In genomic region chr15:90167121-90167520, GRCh38 we compare ENCODE assay signal across 19 cellular contexts. TPM values are rescaled to one million over a fixed set of nuclear protein-coding genes. Genes with fewer than 3 reads are reported as not detected.
A peak's percentile ranks its signal among the peaks of the same experiment; 100 is the strongest.
DNase-seq lines count a peak whose midpoint lies in the region; ATAC-seq, FAIRE-seq and TF ChIP-seq lines count a peak whose summit lies in the region.
"Had no signal": no experiment of that assay in that cellular context is flagged by ENCODE, and none has a peak within 500 bp of the region (broad histone marks: within the 10 kb centered on the region; RNA-seq: fewer than 3 reads in every experiment).

No MANE protein-coding gene starts in this region.

- no peaks in the 10 kb centered on the region for H3K36me3 Mint-ChIP-seq in activated T-helper 17 cell treated with anti-CD3 and anti-CD28 coated beads, Interleukin-2, amount 50 U/mL, for 72 hours (ENCODE audit: low read depth)
- no peaks in the 10 kb centered on the region for H3K36me3 Mint-ChIP-seq in activated naive CD4-positive, alpha-beta T cell treated with anti-CD3 and anti-CD28 coated beads for 36 hours (ENCODE audit: low read depth)
- H3K36me3 Mint-ChIP-seq: CD8-positive, alpha-beta memory T cell had no signal

- H3K27me3 ChIP-seq in HepG2 (ENCODE audit: control insufficient read depth in 1 of 2, insufficient read depth in 2 of 2, low read length in 2 of 2) = no peaks in the 10 kb centered on the region
- no peaks in the 10 kb centered on the region for H3K27me3 ChIP-seq in right lobe of liver
- H3K27me3 ChIP-seq in foreskin keratinocyte = no peaks in the 10 kb centered on the region
- H3K27me3 ChIP-seq in hepatocyte = no peaks in the 10 kb centered on the region
- H3K27me3 ChIP-seq: Peyer's patch had no signal

- BruUV-seq in HepG2 (replicated peaks; lab: Mats Ljungman, UMichigan) = no TSS peak

- 94% methylated on average over 4 of the region's 4 CpGs for WGBS in HepG2 (ENCODE audit: low lambda C conversion rate)
- 100% methylated on average over 3 of the region's 4 CpGs for WGBS in right lobe of liver (ENCODE audit: insufficient coverage, low coverage, low lambda C conversion rate, missing lambda C conversion rate)
- WGBS in hepatocyte (ENCODE audit: low lambda C conversion rate, missing lambda C conversion rate) = over 99% methylated on average over 4 of the region's 4 CpGs

- no peak overlapping the region for H3K4me2 ChIP-seq in HepG2 (ENCODE audit: low read depth, low read length)
- no peak overlapping the region for H3K4me2 ChIP-seq in hepatocyte

- no peak for TF ChIP-seq POLR2A in HepG2 (IDR thresholded peaks at IDR 0.05; ENCODE audit: insufficient read depth in 1 of 2, low read depth in 2 of 2, low read length in 2 of 2)
- no peak for TF ChIP-seq POLR2A in right lobe of liver (IDR thresholded peaks at IDR 0.05)

- TF ChIP-seq CTCF in HepG2 (CRISPR knock-in tag; IDR thresholded peaks at IDR 0.05) = no peak
- no peak for TF ChIP-seq CTCF in right lobe of liver (IDR thresholded peaks at IDR 0.05)
- no peak for TF ChIP-seq CTCF in foreskin keratinocyte (conservative IDR thresholded peaks at IDR 0.05)
- TF ChIP-seq CTCF in GM10266 (IDR thresholded peaks at IDR 0.05; ENCODE audit: control insufficient read depth, insufficient read depth, low read depth, missing control alignments) = no peak
- TF ChIP-seq CTCF in hepatocyte (IDR thresholded peaks at IDR 0.05; ENCODE audit: poor library complexity) = no peak

- H3K4me1 ChIP-seq in HepG2 (ENCODE audit: insufficient read depth, low read length) (peaks cover 54% of the 10 kb centered on the region), right lobe of liver (peaks cover 0 to 14% (median 0%) of the 10 kb centered on the region in 4 donors), foreskin keratinocyte (peaks cover 27% of the 10 kb centered on the region), hepatocyte (ENCODE audit: insufficient read depth) (peaks cover 5% of the 10 kb centered on the region)

- TF ChIP-seq EP300 in HepG2 (IDR thresholded peaks at IDR 0.05; ENCODE audit: low read depth in 2 of 2, low read length in 2 of 2) = no peak
- no peak for TF ChIP-seq EP300 in HepG2 (CRISPR knock-in tag; IDR thresholded peaks at IDR 0.05; ENCODE audit: borderline replicate concordance)

- CTCF ChIA-PET in HepG2 (lab: Yijun Ruan, JAX; ENCODE audit: low intra/inter-chr PET ratio, low total read pairs) = interaction anchor here (1.0 kb wide), 1 partner anchor 48 kb away, joined by 3 read pairs; no protein-coding TSS in a partner anchor
- CTCF ChIA-PET in activated naive CD4-positive, alpha-beta T cell treated with anti-CD3 and anti-CD28 coated beads for 36 hours (lab: Charles Lee) = interaction anchor here (1.0 kb wide), 1 partner anchor 48 kb away, joined by 5 read pairs; no protein-coding TSS in a partner anchor

- no peaks in the 10 kb centered on the region for H3K9me3 Mint-ChIP-seq in activated T-helper 17 cell treated with anti-CD3 and anti-CD28 coated beads, Interleukin-2, amount 50 U/mL, for 72 hours
- no peaks in the 10 kb centered on the region for H3K9me3 Mint-ChIP-seq in activated naive CD4-positive, alpha-beta T cell treated with anti-CD3 and anti-CD28 coated beads for 36 hours
- H3K9me3 Mint-ChIP-seq: CD8-positive, alpha-beta memory T cell had no signal

- FAIRE-seq in HepG2 (lab: Jason Lieb, UNC) = no peak

- no peaks in the 10 kb centered on the region for H3K27me3 Mint-ChIP-seq in activated T-helper 17 cell treated with anti-CD3 and anti-CD28 coated beads, Interleukin-2, amount 50 U/mL, for 72 hours
- no peaks in the 10 kb centered on the region for H3K27me3 Mint-ChIP-seq in activated naive CD4-positive, alpha-beta T cell treated with anti-CD3 and anti-CD28 coated beads for 36 hours (ENCODE audit: low read depth)

- H2AFZ ChIP-seq in HepG2 (ENCODE audit: low read length) (no peak overlapping the region), hepatocyte (no peak overlapping the region)

- H3K27ac Mint-ChIP-seq in activated T-helper 17 cell treated with anti-CD3 and anti-CD28 coated beads, Interleukin-2, amount 50 U/mL, for 72 hours = peak overlapping the region; percentile 46
- H3K27ac Mint-ChIP-seq in activated naive CD4-positive, alpha-beta T cell treated with anti-CD3 and anti-CD28 coated beads for 36 hours = no peak overlapping the region

- TF ChIP-seq RAD21 in HepG2 (CRISPR knock-in tag; IDR thresholded peaks at IDR 0.05) = no peak

- no peak overlapping the region for H3K4me3 ChIP-seq in HepG2 (replicated peaks in 1 of 3; ENCODE audit: insufficient read depth in 1 of 3, low read depth in 2 of 3, low read length in 3 of 3)
- H3K4me3 ChIP-seq in right lobe of liver = no peak overlapping the region
- H3K4me3 ChIP-seq in hepatocyte = no peak overlapping the region
- H3K4me3 ChIP-seq: Peyer's patch had no signal

- intact Hi-C loops in HepG2 (cut with micrococcal nuclease; ENCODE audit: unreplicated experiment) = no loop called here
- intact Hi-C loops in right lobe of liver (cut with DNase I) = loop anchor here (10.0 kb wide), 1 partner anchor 48 kb away; no protein-coding TSS in a partner anchor
- intact Hi-C loops in activated naive CD4-positive, alpha-beta T cell treated with anti-CD3 and anti-CD28 coated beads for 36 hours (cut with micrococcal nuclease) = no loop called here

- DNase-seq in HepG2 (ENCODE audit: low spot score) (no peak), right lobe of liver (no peak), foreskin keratinocyte (no peak), SHP77 treated with DMSO at 0.1 percent for 48 hours (lab: John Stamatoyannopoulos, UW) (no peak), GM10266 (ENCODE audit: extremely low spot score) (no peak), hepatocyte (ENCODE audit: low spot score) (no peak)
- no peak for DNase-seq in activated naive CD4-positive, alpha-beta T cell treated with anti-CD3 and anti-CD28 coated beads for 36 hours
- DNase-seq: CD8-positive, alpha-beta memory T cell; GDM1; KBM-7; NCI-H1092 treated with DMSO at 0.1 percent for 48 hours; NCI-H1436 treated with DMSO at 0.1 percent for 48 hours; NCI-H2029; NCI-H2227 treated with DMSO at 0.1 percent for 48 hours; NCI-H510A treated with DMSO at 0.1 percent for 48 hours; NCI-H748 treated with DMSO at 0.1 percent for 48 hours; Peyer's patch had no signal

- H3K79me2 ChIP-seq in HepG2 (ENCODE audit: insufficient read depth, low read length) = no peaks in the 10 kb centered on the region
- H3K79me2 ChIP-seq in hepatocyte = no peaks in the 10 kb centered on the region

- H3K9me3 ChIP-seq in HepG2 (ENCODE audit: low read length) (no peaks in the 10 kb centered on the region), right lobe of liver (no peaks in the 10 kb centered on the region), hepatocyte (ENCODE audit: low read depth) (no peaks in the 10 kb centered on the region)
- H3K9me3 ChIP-seq: Peyer's patch had no signal

- H3K4me1 Mint-ChIP-seq in activated T-helper 17 cell treated with anti-CD3 and anti-CD28 coated beads, Interleukin-2, amount 50 U/mL, for 72 hours = peaks cover 19% of the 10 kb centered on the region
- H3K4me1 Mint-ChIP-seq in activated naive CD4-positive, alpha-beta T cell treated with anti-CD3 and anti-CD28 coated beads for 36 hours (ENCODE audit: low read depth) = peaks cover 8% of the 10 kb centered on the region

- POLR2A ChIA-PET in HepG2 (lab: Yijun Ruan, JAX) = interaction anchor here (1.4 kb wide), 1 partner anchor 66 kb away, joined by 3 read pairs; no protein-coding TSS in a partner anchor

- no peak overlapping the region for H3K4me3 Mint-ChIP-seq in activated T-helper 17 cell treated with anti-CD3 and anti-CD28 coated beads, Interleukin-2, amount 50 U/mL, for 72 hours
- H3K4me3 Mint-ChIP-seq in activated naive CD4-positive, alpha-beta T cell treated with anti-CD3 and anti-CD28 coated beads for 36 hours = no peak overlapping the region
- H3K4me3 Mint-ChIP-seq: CD8-positive, alpha-beta memory T cell had no signal

- ATAC-seq in HepG2 = no peak
- ATAC-seq in right lobe of liver = no peak
- no peak for ATAC-seq in activated T-helper 17 cell treated with anti-CD3 and anti-CD28 coated beads, Interleukin-2, amount 50 U/mL, for 72 hours (replicated peaks)
- ATAC-seq in foreskin keratinocyte = no peak
- ATAC-seq: Right ventricle myocardium inferior had no signal

- H4K20me1 ChIP-seq in HepG2 (ENCODE audit: insufficient read depth, low read length) = no peaks in the 10 kb centered on the region
- no peaks in the 10 kb centered on the region for H4K20me1 ChIP-seq in hepatocyte (ENCODE audit: insufficient read depth, poor library complexity, severe bottlenecking)

- H3K36me3 ChIP-seq in HepG2 (replicated peaks in 1 of 2; ENCODE audit: control insufficient read depth in 1 of 2, insufficient read depth in 2 of 2, low read length in 2 of 2) (no peaks in the 10 kb centered on the region), right lobe of liver (no peaks in the 10 kb centered on the region), hepatocyte (replicated peaks; ENCODE audit: insufficient read depth, low read depth) (no peaks in the 10 kb centered on the region)
- H3K36me3 ChIP-seq: Peyer's patch had no signal

- in situ Hi-C loops in HepG2 (cut with HindIII; ENCODE audit: extremely low pct_ligation_motif_present, low pct_unique_long_range_greater_than_20kb) = no loop called here

- H3K27ac ChIP-seq in HepG2 (ENCODE audit: extremely low read length, insufficient read depth, low read length) (no peak overlapping the region), right lobe of liver (peak overlapping the region in 1 of 3 donors; percentile 75), foreskin keratinocyte (peak overlapping the region; percentile 77), hepatocyte (no peak overlapping the region)

- no peak overlapping the region for H3K9ac ChIP-seq in HepG2 (ENCODE audit: insufficient read depth, low read depth, low read length)

- H3K9me2 ChIP-seq in hepatocyte (replicated peaks; ENCODE audit: insufficient read depth) = no peaks in the 10 kb centered on the region

RNA-seq across cellular contexts. Expression of gene SEMA4B, which starts 34.0 kb away (rescaled TPM):
- total RNA-seq in HepG2 (2016; rRNA removed; fragmentation: Illumina TruSeq; extraction: Trizol) (1.3 and 2.1 TPM in 2 replicates), right lobe of liver (10 to 100 TPM; 17.1 to 67.7 (median 20.3) TPM), foreskin keratinocyte (49.0 and 72.5 TPM in 2 replicates), hepatocyte (19.2 and 27.8 TPM in 2 replicates)
- total RNA-seq in HepG2 (2016; cell fraction: cytosol; rRNA removed; fragmentation: Illumina TruSeq; extraction: Trizol; ENCODE audit: low read depth) = 2.8 and 3.6 TPM in 2 replicates
- 1.8 and 2.7 TPM in 2 replicates for total RNA-seq in HepG2 (2016; cell fraction: insoluble cytoplasmic fraction; rRNA removed; fragmentation: Illumina TruSeq; extraction: Trizol)
- 1.5 and 1.8 TPM in 2 replicates for total RNA-seq in HepG2 (2016; cell fraction: membrane; rRNA removed; fragmentation: Illumina TruSeq; extraction: Trizol)
- total RNA-seq in HepG2 (2016; cell fraction: nucleus; rRNA removed; fragmentation: Illumina TruSeq; extraction: Trizol) = 4.4 and 5.3 TPM in 2 replicates
- polyA plus RNA-seq in HepG2 (2011; rRNA removed) (17.0 and 31.8 TPM in 2 replicates), foreskin keratinocyte (40.7 and 63.4 TPM in 2 replicates), hepatocyte (43.5 and 47.9 TPM in 2 replicates)
- 11.3 and 13.8 TPM in 2 replicates for polyA plus RNA-seq in HepG2 (2011; cell fraction: cytosol; rRNA removed)
- polyA plus RNA-seq in HepG2 (2011; cell fraction: nucleus; rRNA removed) = 63.8 and 71.1 TPM in 2 replicates
- 11.2 and 22.4 TPM in 2 replicates for polyA plus RNA-seq in HepG2 (2012)
- polyA plus RNA-seq in HepG2 (2016; cell fraction: cytosol; fragmentation: Illumina TruSeq; extraction: Trizol; ENCODE audit: low read depth) = 0.40 and 0.47 TPM in 2 replicates
- 2.0 and 2.2 TPM in 2 replicates for polyA plus RNA-seq in HepG2 (2016; cell fraction: insoluble cytoplasmic fraction; fragmentation: Illumina TruSeq; extraction: Trizol; ENCODE audit: low read depth)
- 0.70 and 1.2 TPM in 2 replicates for polyA plus RNA-seq in HepG2 (2016; cell fraction: membrane; fragmentation: Illumina TruSeq; extraction: Trizol; ENCODE audit: low read depth)
- polyA plus RNA-seq in HepG2 (2016; cell fraction: nucleus; fragmentation: Illumina TruSeq; extraction: Trizol; ENCODE audit: insufficient read depth, low read depth) = 14.4 and 14.8 TPM in 2 replicates
- polyA minus RNA-seq in HepG2 (2011; rRNA and poly(A)+ RNA removed; ENCODE audit: low replicate concordance) = 42.2 and 71.8 TPM in 2 replicates
- polyA minus RNA-seq in HepG2 (2011; cell fraction: cytosol; rRNA and poly(A)+ RNA removed) = 25.4 and 35.9 TPM in 2 replicates
- 35.4 and 39.4 TPM in 2 replicates for polyA minus RNA-seq in HepG2 (2011; cell fraction: nucleus; rRNA and poly(A)+ RNA removed)
- 10 to 100 TPM; 17.3 to 49.1 TPM for total RNA-seq in activated T-helper 17 cell treated with anti-CD3 and anti-CD28 coated beads, Interleukin-2, amount 50 U/mL, for 72 hours
- 1 to 10 TPM; 6.8 to 8.6 TPM for total RNA-seq in activated naive CD4-positive, alpha-beta T cell treated with anti-CD3 and anti-CD28 coated beads for 36 hours

Comparison
In these comparisons a context has a peak if more than half of its experiments do, and no peak if none do; other contexts are left out.
1. intact Hi-C loops: an anchor here in right lobe of liver (10.0 kb wide); none called in HepG2 and activated naive CD4-positive, alpha-beta T cell treated with anti-CD3 and anti-CD28 coated beads for 36 hours.